1 cellular context compared by ENCODE assay signal in the genomic region with DNA sequence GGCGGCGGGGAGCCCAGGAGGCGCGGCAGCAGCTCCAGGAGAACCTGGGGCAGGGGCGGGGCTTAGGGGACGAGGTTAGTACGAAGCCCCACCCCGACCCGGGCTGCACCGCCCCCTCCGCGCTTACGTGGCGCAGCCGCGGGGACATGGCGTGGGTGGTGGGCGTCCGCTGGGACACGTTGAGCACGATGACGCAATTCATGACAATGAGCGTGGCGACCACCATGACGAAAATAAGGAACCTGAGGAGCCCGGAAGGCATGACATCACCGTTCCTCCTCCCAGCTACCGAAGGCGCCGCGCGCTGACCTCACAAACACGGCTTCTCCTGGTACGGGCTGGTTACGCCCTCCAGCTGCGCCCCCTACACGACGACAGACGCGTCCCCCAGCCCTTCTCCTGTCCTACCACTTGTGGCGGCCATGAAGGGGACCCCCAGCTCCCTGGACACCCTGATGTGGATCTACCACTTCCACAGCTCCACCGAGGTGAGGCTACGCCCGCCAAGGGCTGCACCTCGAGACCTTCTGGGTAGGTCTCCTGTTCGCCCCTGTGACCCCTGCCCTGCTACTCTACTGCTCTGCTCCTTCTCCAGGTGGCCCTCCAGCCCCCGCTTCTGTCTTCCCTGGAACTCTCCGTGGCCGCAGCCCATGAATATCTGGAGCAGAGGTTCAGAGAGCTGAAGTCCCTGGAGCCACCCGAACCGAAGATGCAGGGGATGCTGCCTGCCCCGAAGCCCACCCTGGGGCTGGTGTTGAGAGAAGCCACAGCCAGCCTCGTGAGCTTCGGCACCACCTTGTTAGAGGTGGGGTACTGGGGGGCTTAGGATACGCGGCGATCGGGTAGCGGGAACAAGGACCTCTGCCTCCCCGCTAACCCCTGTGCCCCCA.
TF ChIP-seq lines count a peak whose summit lies in the region.

A gene (plus strand): TSS at position 196 of the 890 bp plus-strand sequence. CDS start 227 bp downstream, at position 423.

TF ChIP-seq in HepG2, 621 proteins besides CTCF, POLR2A, EP300 and RAD21:
- TF ChIP-seq ZNF720 (CRISPR knock-in tag; IDR thresholded peaks at IDR 0.05) (no peak), CREB1 (IDR thresholded peaks at IDR 0.05) (peak; percentile 29; the same call in 1 of the 2 replicates), CREB1 (CRISPR knock-in tag; IDR thresholded peaks at IDR 0.05) (no peak), CEBPB (IDR thresholded peaks at IDR 0.05; ENCODE audit: borderline replicate concordance, low read depth, low read length) (peak; percentile 54; the same call in 1 of the 2 replicates), ZNF232 (CRISPR knock-in tag; IDR thresholded peaks at IDR 0.05; ENCODE audit: borderline replicate concordance) (no peak), ATF7 (IDR thresholded peaks at IDR 0.05) (peak; percentile 70), ATF7 (CRISPR knock-in tag; IDR thresholded peaks at IDR 0.05) (no peak), AGO2 (optimal IDR thresholded peaks at IDR 0.05; ENCODE audit: low read depth, low read length) (peak; percentile 60), POLR2G (IDR thresholded peaks at IDR 0.05; ENCODE audit: low read depth, low read length) (0 out of 2 replicates have a peak, but pooled peaks have one; percentile 22)
- TF ChIP-seq, protein P1, sequence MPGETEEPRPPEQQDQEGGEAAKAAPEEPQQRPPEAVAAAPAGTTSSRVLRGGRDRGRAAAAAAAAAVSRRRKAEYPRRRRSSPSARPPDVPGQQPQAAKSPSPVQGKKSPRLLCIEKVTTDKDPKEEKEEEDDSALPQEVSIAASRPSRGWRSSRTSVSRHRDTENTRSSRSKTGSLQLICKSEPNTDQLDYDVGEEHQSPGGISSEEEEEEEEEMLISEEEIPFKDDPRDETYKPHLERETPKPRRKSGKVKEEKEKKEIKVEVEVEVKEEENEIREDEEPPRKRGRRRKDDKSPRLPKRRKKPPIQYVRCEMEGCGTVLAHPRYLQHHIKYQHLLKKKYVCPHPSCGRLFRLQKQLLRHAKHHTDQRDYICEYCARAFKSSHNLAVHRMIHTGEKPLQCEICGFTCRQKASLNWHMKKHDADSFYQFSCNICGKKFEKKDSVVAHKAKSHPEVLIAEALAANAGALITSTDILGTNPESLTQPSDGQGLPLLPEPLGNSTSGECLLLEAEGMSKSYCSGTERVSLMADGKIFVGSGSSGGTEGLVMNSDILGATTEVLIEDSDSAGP (CRISPR knock-in tag; IDR thresholded peaks at IDR 0.05; ENCODE audit: borderline replicate concordance): 0 out of 2 replicates have a peak, but pooled peaks have one; percentile 14
